In genomic region chr14:104503691-104504090, GRCh38 we compare ENCODE assay signal across 20 cellular contexts.
A peak's percentile ranks its signal among the peaks of the same experiment; 100 is the strongest.
DNase-seq lines count a peak whose midpoint lies in the region; ATAC-seq and TF ChIP-seq lines count a peak whose summit lies in the region.
"Had no signal": no experiment of that assay in that cellular context is flagged by ENCODE, and none has a peak within 500 bp of the region (broad histone marks: within the 10 kb centered on the region; RNA-seq: fewer than 3 reads in every experiment).

No MANE protein-coding gene starts in this region.

- H2BK120ac ChIP-seq in neuronal stem cell (ENCODE audit: low read depth, low read length), result no peak overlapping the region

- no peak for TF ChIP-seq CTCF in endodermal cell (conservative IDR thresholded peaks at IDR 0.05)
- TF ChIP-seq CTCF in hepatocyte (IDR thresholded peaks at IDR 0.05; ENCODE audit: poor library complexity), result no peak
- no peak for TF ChIP-seq CTCF in WERI-Rb-1 (IDR thresholded peaks at IDR 0.05; ENCODE audit: low read depth, low read length)

- H3K79me2 ChIP-seq in hepatocyte, result no peaks in the 10 kb centered on the region

- H2AK5ac ChIP-seq in neuronal stem cell (ENCODE audit: low read depth, low read length), result no peak overlapping the region

- no peaks in the 10 kb centered on the region for H3K79me1 ChIP-seq in neuronal stem cell (ENCODE audit: low read depth, low read length)

- H3K36me3 Mint-ChIP-seq in activated naive CD8-positive, alpha-beta T cell treated with anti-CD3 and anti-CD28 coated beads, Interleukin-2, amount 50 U/mL, for 24 hours (ENCODE audit: low read depth), result no peaks in the 10 kb centered on the region
- H3K36me3 Mint-ChIP-seq in activated naive CD8-positive, alpha-beta T cell treated with anti-CD3 and anti-CD28 coated beads for 36 hours, result no peaks in the 10 kb centered on the region
- no peaks in the 10 kb centered on the region for H3K36me3 Mint-ChIP-seq in endodermal cell (ENCODE audit: low read depth)

- H2BK15ac ChIP-seq in neuronal stem cell (ENCODE audit: low read length), result no peak overlapping the region

- 85 to 86% methylated on average over 6 of the region's 6 CpGs for WGBS in endodermal cell (ENCODE audit: insufficient coverage in 1 of 2, insufficient read length in 1 of 2), 2 experiments
- WGBS in neuronal stem cell (ENCODE audit: extremely low coverage in 2 of 2, insufficient read length in 2 of 2, insufficient replicate concordance in 1 of 2), 2 donors, result no CpG with 5 or more reads among the region's 6 CpGs
- 87% methylated on average over 6 of the region's 6 CpGs for WGBS in hepatocyte (ENCODE audit: low lambda C conversion rate, missing lambda C conversion rate)

- peak overlapping the region; percentile 23 for H3K4ac ChIP-seq in neuronal stem cell (ENCODE audit: low read length)

- H3K36me3 ChIP-seq in endodermal cell (ENCODE audit: control insufficient read depth, insufficient read depth, low read length), result no peaks in the 10 kb centered on the region
- no peaks in the 10 kb centered on the region for H3K36me3 ChIP-seq in neuronal stem cell (replicated peaks in 1 of 2; ENCODE audit: control insufficient read depth in 2 of 2, insufficient read depth in 2 of 2, low read length in 2 of 2)
- H3K36me3 ChIP-seq in hepatocyte (replicated peaks; ENCODE audit: insufficient read depth, low read depth), result no peaks in the 10 kb centered on the region
- no peaks in the 10 kb centered on the region for H3K36me3 ChIP-seq in WERI-Rb-1
- H3K36me3 ChIP-seq: HAP-1 had no signal

- no peaks in the 10 kb centered on the region for H3K9me2 ChIP-seq in hepatocyte (replicated peaks; ENCODE audit: insufficient read depth)

- no peak overlapping the region for H3K18ac ChIP-seq in neuronal stem cell (ENCODE audit: low read length)

- H3K23ac ChIP-seq in neuronal stem cell (ENCODE audit: low read depth, low read length, poor library complexity), result no peak overlapping the region

- H3K9ac ChIP-seq in endodermal cell (ENCODE audit: extremely low read depth, low read length, poor library complexity, severe bottlenecking) (no peak overlapping the region), neuronal stem cell (ENCODE audit: low read depth, low read length, poor library complexity) (no peak overlapping the region)

- H2AFZ ChIP-seq in neuronal stem cell (ENCODE audit: low read length) (no peak overlapping the region), hepatocyte (no peak overlapping the region)
- H2AFZ ChIP-seq: GM23338 had no signal

- H4K91ac ChIP-seq in neuronal stem cell (ENCODE audit: low read depth, low read length, poor library complexity), result no peak overlapping the region

- H3K14ac ChIP-seq in neuronal stem cell (ENCODE audit: low read length), result no peak overlapping the region

- peaks cover 2% of the 10 kb centered on the region for H3K27me3 Mint-ChIP-seq in activated naive CD8-positive, alpha-beta T cell treated with anti-CD3 and anti-CD28 coated beads, Interleukin-2, amount 50 U/mL, for 24 hours
- H3K27me3 Mint-ChIP-seq in activated naive CD8-positive, alpha-beta T cell treated with anti-CD3 and anti-CD28 coated beads for 36 hours, result peaks cover 10% of the 10 kb centered on the region
- peaks cover 6% of the 10 kb centered on the region for H3K27me3 Mint-ChIP-seq in endodermal cell (ENCODE audit: insufficient read depth)

- H2BK5ac ChIP-seq in neuronal stem cell (ENCODE audit: low read length), result no peak overlapping the region

- peaks cover 9% of the 10 kb centered on the region for H3K9me3 Mint-ChIP-seq in activated naive CD8-positive, alpha-beta T cell treated with anti-CD3 and anti-CD28 coated beads, Interleukin-2, amount 50 U/mL, for 24 hours
- peaks cover 8% of the 10 kb centered on the region for H3K9me3 Mint-ChIP-seq in activated naive CD8-positive, alpha-beta T cell treated with anti-CD3 and anti-CD28 coated beads for 36 hours
- H3K9me3 Mint-ChIP-seq in endodermal cell, result peaks cover 22% of the 10 kb centered on the region

- H3K4me3 ChIP-seq in endodermal cell (ENCODE audit: low read length) (no peak overlapping the region), neuronal stem cell (ENCODE audit: low read length in 2 of 2) (no peak overlapping the region), hepatocyte (no peak overlapping the region), WERI-Rb-1 (ENCODE audit: low read depth, low read length) (no peak overlapping the region)
- H3K4me3 ChIP-seq: A549, GM23338, HAP-1 had no signal

- H3K4me1 ChIP-seq in endodermal cell (ENCODE audit: control insufficient read depth, insufficient read depth, low read length) (no peaks in the 10 kb centered on the region), neuronal stem cell (ENCODE audit: control insufficient read depth in 2 of 2, insufficient read depth in 1 of 2, low read depth in 1 of 2, low read length in 2 of 2) (no peaks in the 10 kb centered on the region), hepatocyte (ENCODE audit: insufficient read depth) (no peaks in the 10 kb centered on the region)
- H3K4me1 ChIP-seq: A549, HAP-1 had no signal

- H3K27me3 ChIP-seq in endodermal cell (ENCODE audit: control insufficient read depth, insufficient read depth, low read length, poor library complexity, severe bottlenecking), result no peaks in the 10 kb centered on the region
- peaks cover 0 to 7% (median 0%) of the 10 kb centered on the region in 3 experiments for H3K27me3 ChIP-seq in neuronal stem cell (ENCODE audit: control insufficient read depth in 3 of 3, insufficient read depth in 3 of 3, low read depth in 1 of 3, low read length in 3 of 3)
- no peaks in the 10 kb centered on the region for H3K27me3 ChIP-seq in hepatocyte
- H3K27me3 ChIP-seq in WERI-Rb-1 (ENCODE audit: insufficient read depth, low read depth, severe bottlenecking), result no peaks in the 10 kb centered on the region

- DNase-seq in activated naive CD8-positive, alpha-beta T cell treated with anti-CD3 and anti-CD28 coated beads, Interleukin-2, amount 50 U/mL, for 24 hours, result no peak
- no peak for DNase-seq in activated naive CD8-positive, alpha-beta T cell treated with anti-CD3 and anti-CD28 coated beads for 36 hours
- DNase-seq in endodermal cell, result peak; percentile 20
- DNase-seq in neuronal stem cell (ENCODE audit: low spot score), result no peak
- no peak for DNase-seq in hepatocyte (ENCODE audit: low spot score)
- DNase-seq in WERI-Rb-1, result no peak
- no peak for DNase-seq in SKM-1 treated with dmso at 0.1 percent for 144 hours (lab: John Stamatoyannopoulos, UW; ENCODE audit: unreplicated experiment)
- DNase-seq: 8988T; ACHN; C1 segment of cervical spinal cord; Calu3; CD4-positive, alpha-beta memory T cell; COR-L47; DMS53; DMS79 treated with DMSO at 0.1 percent for 48 hours; GF-D8; HFFc6 had no signal

- H3K27ac Mint-ChIP-seq in activated naive CD8-positive, alpha-beta T cell treated with anti-CD3 and anti-CD28 coated beads, Interleukin-2, amount 50 U/mL, for 24 hours, result no peak overlapping the region
- H3K27ac Mint-ChIP-seq in activated naive CD8-positive, alpha-beta T cell treated with anti-CD3 and anti-CD28 coated beads for 36 hours, result no peak overlapping the region
- H3K27ac Mint-ChIP-seq in endodermal cell, result no peak overlapping the region
- H3K27ac Mint-ChIP-seq: GM23338, HFFc6 had no signal

- ATAC-seq in activated naive CD8-positive, alpha-beta T cell treated with anti-CD3 and anti-CD28 coated beads, Interleukin-2, amount 50 U/mL, for 24 hours, result peak; percentile 18
- ATAC-seq: GM23338 had no signal

- H3K4me2 ChIP-seq in neuronal stem cell (ENCODE audit: insufficient read depth, low read length, poor library complexity, severe bottlenecking), result no peak overlapping the region
- H3K4me2 ChIP-seq in hepatocyte, result no peak overlapping the region
- H3K4me2 ChIP-seq: A549, GM23338 had no signal

- H3K27ac ChIP-seq in endodermal cell (ENCODE audit: low read depth, low read length) (no peak overlapping the region), neuronal stem cell (replicated peaks; ENCODE audit: low read length) (no peak overlapping the region), hepatocyte (no peak overlapping the region), WERI-Rb-1 (no peak overlapping the region)
- H3K27ac ChIP-seq: A549 had no signal

- H4K20me1 ChIP-seq in hepatocyte (ENCODE audit: insufficient read depth, poor library complexity, severe bottlenecking), result no peaks in the 10 kb centered on the region

- no peak overlapping the region for H2BK12ac ChIP-seq in neuronal stem cell (ENCODE audit: low read length)

- peaks cover 10% of the 10 kb centered on the region for H3K9me3 ChIP-seq in endodermal cell (ENCODE audit: control insufficient read depth, low read length)
- peaks cover 0 to 3% of the 10 kb centered on the region in 2 donors for H3K9me3 ChIP-seq in neuronal stem cell (replicated peaks in 1 of 2; ENCODE audit: control insufficient read depth in 2 of 2, insufficient read depth in 1 of 2, low read depth in 1 of 2, low read length in 2 of 2)
- peaks cover 3% of the 10 kb centered on the region for H3K9me3 ChIP-seq in hepatocyte (ENCODE audit: low read depth)
- H3K9me3 ChIP-seq in WERI-Rb-1 (ENCODE audit: severe bottlenecking), result peaks cover 11% of the 10 kb centered on the region
- H3K9me3 ChIP-seq: HAP-1 had no signal

- no peaks in the 10 kb centered on the region for H3K4me1 Mint-ChIP-seq in activated naive CD8-positive, alpha-beta T cell treated with anti-CD3 and anti-CD28 coated beads, Interleukin-2, amount 50 U/mL, for 24 hours
- H3K4me1 Mint-ChIP-seq in activated naive CD8-positive, alpha-beta T cell treated with anti-CD3 and anti-CD28 coated beads for 36 hours, result no peaks in the 10 kb centered on the region
- H3K4me1 Mint-ChIP-seq in endodermal cell, result no peaks in the 10 kb centered on the region
- H3K4me1 Mint-ChIP-seq: CD4-positive, alpha-beta memory T cell; GM23338 had no signal

- no peak overlapping the region for H4K8ac ChIP-seq in neuronal stem cell (ENCODE audit: low read depth, low read length)

- H3K4me3 Mint-ChIP-seq in activated naive CD8-positive, alpha-beta T cell treated with anti-CD3 and anti-CD28 coated beads, Interleukin-2, amount 50 U/mL, for 24 hours, result no peak overlapping the region
- H3K4me3 Mint-ChIP-seq in activated naive CD8-positive, alpha-beta T cell treated with anti-CD3 and anti-CD28 coated beads for 36 hours, result no peak overlapping the region
- H3K4me3 Mint-ChIP-seq in endodermal cell, result no peak overlapping the region
- H3K4me3 Mint-ChIP-seq: CD4-positive, alpha-beta memory T cell; GM23338; HFFc6 had no signal
